In genomic region chr1:228459091-228459993, GRCh38 we compare ENCODE assay signal across 8 cellular contexts. TPM values are rescaled to one million over a fixed set of nuclear protein-coding genes. Genes with fewer than 3 reads are reported as not detected.
DNase-seq lines count a peak whose midpoint lies in the region; ATAC-seq and TF ChIP-seq lines count a peak whose summit lies in the region.

No MANE protein-coding gene starts in this region.

- 10% methylated on average over 40 of the region's 41 CpGs for WGBS in hepatocyte (ENCODE audit: low lambda C conversion rate, missing lambda C conversion rate)

- ATAC-seq in sciatic nerve: peak; percentile 63

- peaks cover 5 to 8% of the 10 kb centered on the region in 2 donors for H3K4me1 ChIP-seq in ascending aorta
- H3K4me1 ChIP-seq in hepatocyte (ENCODE audit: insufficient read depth): peaks cover 28% of the 10 kb centered on the region

- intact Hi-C loops in ascending aorta (cut with DNase I): loop anchor here (2.0 kb wide), 1 partner anchor 27 kb away; the partner anchor contains the start of gene RNF187
- intact Hi-C loops in sciatic nerve (cut with DNase I): no loop called here

- peak overlapping the region; percentile 79 for H2AFZ ChIP-seq in hepatocyte

- TF ChIP-seq CTCF in GM13976 (IDR thresholded peaks at IDR 0.05; ENCODE audit: borderline replicate concordance, control extremely low read depth, extremely low read depth, insufficient read depth, missing control alignments) (peak; percentile 66), LNCAP (IDR thresholded peaks at IDR 0.05) (peak; percentile 74), ascending aorta (IDR thresholded peaks at IDR 0.05) (peak; percentile 42 to 63 (median 62)), hepatocyte (IDR thresholded peaks at IDR 0.05; ENCODE audit: poor library complexity) (peak; percentile 78)

- H4K20me1 ChIP-seq in hepatocyte (ENCODE audit: insufficient read depth, poor library complexity, severe bottlenecking): peaks cover 5% of the 10 kb centered on the region

- no peaks in the 10 kb centered on the region for H3K9me2 ChIP-seq in hepatocyte (replicated peaks; ENCODE audit: insufficient read depth)

- peaks cover 31% of the 10 kb centered on the region for H3K79me2 ChIP-seq in hepatocyte

- H3K4me3 ChIP-seq in ascending aorta: peak overlapping the region; percentile 7 to 75
- peak overlapping the region; percentile 74 for H3K4me3 ChIP-seq in hepatocyte

- in situ Hi-C loops in GM13976 (cut with MboI; ENCODE audit: low sequenced_read_pairs, unreplicated experiment): no loop called here

- DNase-seq in A172 (ENCODE audit: low spot score) (peak; percentile 65), GM13976 (ENCODE audit: low spot score) (peak; percentile 75), SK-N-DZ (ENCODE audit: low spot score) (peak; percentile 88), ascending aorta (ENCODE audit: low spot score in 2 of 2) (peak in 1 of 2 donors; percentile 75), hepatocyte (ENCODE audit: low spot score) (peak; percentile 88), sciatic nerve (ENCODE audit: low spot score) (peak; percentile 77), GF-D8 (lab: John Stamatoyannopoulos, UW) (no peak)

- H3K9me3 ChIP-seq in ascending aorta: no peaks in the 10 kb centered on the region
- no peaks in the 10 kb centered on the region for H3K9me3 ChIP-seq in hepatocyte (ENCODE audit: low read depth)

- H3K27me3 ChIP-seq in ascending aorta: peaks cover 6% of the 10 kb centered on the region
- H3K27me3 ChIP-seq in hepatocyte: peaks cover 28% of the 10 kb centered on the region

- no peaks in the 10 kb centered on the region for H3K36me3 ChIP-seq in ascending aorta
- H3K36me3 ChIP-seq in hepatocyte (replicated peaks; ENCODE audit: insufficient read depth, low read depth): no peaks in the 10 kb centered on the region

- H3K27ac ChIP-seq in ascending aorta: peak overlapping the region in 1 of 2 donors; percentile 79
- peak overlapping the region; percentile 92 for H3K27ac ChIP-seq in hepatocyte

- peak overlapping the region; percentile 96 for H3K4me2 ChIP-seq in hepatocyte

RNA-seq across cellular contexts. Expression of gene RNF187, which starts 27.8 kb away (rescaled TPM):
- 94.5 and 118 TPM in 2 replicates for total RNA-seq in A172 (2014; rRNA removed; shearing (Covaris generic))
- 55.6 and 78.2 TPM in 2 replicates for polyA plus RNA-seq in SK-N-DZ (2014; cell fraction: cytosol; rRNA removed)
- 32.7 and 54.2 TPM in 2 replicates for polyA plus RNA-seq in SK-N-DZ (2014; cell fraction: nucleus; rRNA removed)
- total RNA-seq in ascending aorta: 24.3 TPM
- total RNA-seq in hepatocyte: 39.5 and 52.4 TPM in 2 replicates
- 124 and 135 TPM in 2 replicates for polyA plus RNA-seq in hepatocyte
- total RNA-seq in sciatic nerve: 96.3 TPM

RNA-seq across cellular contexts. Expression of gene TRIM17, which starts 42.7 kb away (rescaled TPM):
- total RNA-seq in A172 (2014; rRNA removed; shearing (Covaris generic)): not detected in 2 replicates
- 1.8 and 4.8 TPM in 2 replicates for polyA plus RNA-seq in SK-N-DZ (2014; cell fraction: cytosol; rRNA removed)
- 10.2 and 13.3 TPM in 2 replicates for polyA plus RNA-seq in SK-N-DZ (2014; cell fraction: nucleus; rRNA removed)
- not detected for total RNA-seq in ascending aorta
- total RNA-seq in hepatocyte: 2.1 and 2.4 TPM in 2 replicates
- 5.7 and 7.3 TPM in 2 replicates for polyA plus RNA-seq in hepatocyte
- 1.2 TPM for total RNA-seq in sciatic nerve

RNA-seq across cellular contexts. Expression of gene TRIM11, which starts 52.7 kb away (rescaled TPM):
- total RNA-seq in A172 (2014; rRNA removed; shearing (Covaris generic)): 35.9 and 36.1 TPM in 2 replicates
- 23.7 and 32.9 TPM in 2 replicates for polyA plus RNA-seq in SK-N-DZ (2014; cell fraction: cytosol; rRNA removed)
- 38.7 and 64.1 TPM in 2 replicates for polyA plus RNA-seq in SK-N-DZ (2014; cell fraction: nucleus; rRNA removed)
- total RNA-seq in ascending aorta (73.3 TPM), hepatocyte (10.4 and 13.8 TPM in 2 replicates), sciatic nerve (18.1 TPM)
- 10.4 and 14.5 TPM in 2 replicates for polyA plus RNA-seq in hepatocyte
